Comparison of ENCODE assay signal across 11 cellular contexts in the genomic region with DNA sequence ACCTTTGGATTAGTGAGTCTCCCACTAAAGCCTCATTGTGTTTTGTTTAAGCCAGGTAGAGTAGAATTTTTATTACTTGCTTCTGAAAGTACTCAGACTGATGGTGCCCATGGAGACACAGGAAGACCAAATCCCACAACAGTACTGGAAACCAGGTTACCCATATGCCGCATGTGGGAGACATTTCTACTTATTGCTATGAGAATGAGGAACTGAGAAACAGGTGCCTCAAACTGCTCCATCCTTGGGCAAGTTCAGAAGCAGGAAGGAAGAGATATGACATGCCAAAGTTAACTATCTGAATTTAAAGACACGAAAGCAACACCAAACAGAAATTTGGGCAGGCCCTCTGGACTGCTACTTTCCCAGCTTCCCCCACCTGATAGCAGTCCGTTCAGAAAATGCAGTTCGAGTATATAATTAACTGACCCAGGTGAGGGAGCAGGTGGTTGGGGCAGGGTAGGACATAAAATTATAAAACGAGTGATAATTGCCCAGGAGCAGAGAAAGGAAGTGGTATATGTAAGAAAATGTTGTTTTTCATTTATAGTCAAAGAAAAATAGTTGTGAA.
DNase-seq lines count a peak whose midpoint lies in the region; ATAC-seq and TF ChIP-seq lines count a peak whose summit lies in the region.
"Had no signal": no experiment of that assay in that cellular context is flagged by ENCODE, and none has a peak within 500 bp of the region (broad histone marks: within the 10 kb centered on the region; RNA-seq: fewer than 3 reads in every experiment).

No MANE protein-coding gene starts in this region.

- H3K4me2 ChIP-seq in smooth muscle cell: no peak overlapping the region

- ATAC-seq in GM18505 (IDR thresholded peaks at IDR 0.05; ENCODE audit: unreplicated experiment): peak; percentile 99
- peak; percentile 96 for ATAC-seq in GM21423 (IDR thresholded peaks at IDR 0.05; ENCODE audit: unreplicated experiment)
- ATAC-seq in HG03095 (IDR thresholded peaks at IDR 0.05; ENCODE audit: unreplicated experiment): peak; percentile 92

- H3K9me3 ChIP-seq in smooth muscle cell (replicated peaks; ENCODE audit: low read depth): no peaks in the 10 kb centered on the region

- TF ChIP-seq POLR2A in GM18505 (IDR thresholded peaks at IDR 0.05; ENCODE audit: borderline replicate concordance, extremely low read depth, insufficient read depth, insufficient read length) (no peak), erythroblast (IDR thresholded peaks at IDR 0.05; ENCODE audit: low read length) (no peak)

- no peaks in the 10 kb centered on the region for H3K79me2 ChIP-seq in smooth muscle cell (ENCODE audit: low read depth)

- no peaks in the 10 kb centered on the region for H3K36me3 ChIP-seq in smooth muscle cell (ENCODE audit: low read depth)

- no peak overlapping the region for H3K27ac ChIP-seq in smooth muscle cell (ENCODE audit: low read depth)

- no peaks in the 10 kb centered on the region for H4K20me1 ChIP-seq in smooth muscle cell (ENCODE audit: low read depth)

- TF ChIP-seq CTCF in smooth muscle cell (IDR thresholded peaks at IDR 0.05; ENCODE audit: borderline replicate concordance, insufficient read depth, poor library complexity, severe bottlenecking): no peak

- no peaks in the 10 kb centered on the region for H3K4me1 ChIP-seq in smooth muscle cell (ENCODE audit: low read depth)

- no peaks in the 10 kb centered on the region for H3K27me3 ChIP-seq in smooth muscle cell (ENCODE audit: low read depth)

- no peak overlapping the region for H3K9ac ChIP-seq in smooth muscle cell (ENCODE audit: low read depth)

- WGBS in smooth muscle cell (ENCODE audit: low lambda C conversion rate): 84% methylated on average over 5 of the region's 5 CpGs

- no peaks in the 10 kb centered on the region for H3F3A ChIP-seq in smooth muscle cell (ENCODE audit: low read depth)

- DNase-seq in NOMO-1 treated with DMSO at 0.1 percent for 48 hours (lab: John Stamatoyannopoulos, UW; ENCODE audit: unreplicated experiment): peak; percentile 54
- no peak for DNase-seq in erythroblast (lab: John Stamatoyannopoulos, UW)
- no peak for DNase-seq in smooth muscle cell (lab: John Stamatoyannopoulos, UW; ENCODE audit: unreplicated experiment)
- no peak for DNase-seq in hypothalamus (lab: John Stamatoyannopoulos, UW)
- DNase-seq in SW 1271 (lab: John Stamatoyannopoulos, UW): no peak
- DNase-seq: effector memory CD4-positive, alpha-beta T cell; stimulated activated CD4-positive, alpha-beta T cell treated with anti-CD3 and anti-CD28 coated beads, Interleukin-2, amount 100 ng/mL, for 48 hours; trophoblast cell had no signal

- H2AFZ ChIP-seq in smooth muscle cell (ENCODE audit: low read depth): no peak overlapping the region

- H3K4me3 ChIP-seq in smooth muscle cell: no peak overlapping the region
